1 cellular context compared by ENCODE assay signal in the genomic region with DNA sequence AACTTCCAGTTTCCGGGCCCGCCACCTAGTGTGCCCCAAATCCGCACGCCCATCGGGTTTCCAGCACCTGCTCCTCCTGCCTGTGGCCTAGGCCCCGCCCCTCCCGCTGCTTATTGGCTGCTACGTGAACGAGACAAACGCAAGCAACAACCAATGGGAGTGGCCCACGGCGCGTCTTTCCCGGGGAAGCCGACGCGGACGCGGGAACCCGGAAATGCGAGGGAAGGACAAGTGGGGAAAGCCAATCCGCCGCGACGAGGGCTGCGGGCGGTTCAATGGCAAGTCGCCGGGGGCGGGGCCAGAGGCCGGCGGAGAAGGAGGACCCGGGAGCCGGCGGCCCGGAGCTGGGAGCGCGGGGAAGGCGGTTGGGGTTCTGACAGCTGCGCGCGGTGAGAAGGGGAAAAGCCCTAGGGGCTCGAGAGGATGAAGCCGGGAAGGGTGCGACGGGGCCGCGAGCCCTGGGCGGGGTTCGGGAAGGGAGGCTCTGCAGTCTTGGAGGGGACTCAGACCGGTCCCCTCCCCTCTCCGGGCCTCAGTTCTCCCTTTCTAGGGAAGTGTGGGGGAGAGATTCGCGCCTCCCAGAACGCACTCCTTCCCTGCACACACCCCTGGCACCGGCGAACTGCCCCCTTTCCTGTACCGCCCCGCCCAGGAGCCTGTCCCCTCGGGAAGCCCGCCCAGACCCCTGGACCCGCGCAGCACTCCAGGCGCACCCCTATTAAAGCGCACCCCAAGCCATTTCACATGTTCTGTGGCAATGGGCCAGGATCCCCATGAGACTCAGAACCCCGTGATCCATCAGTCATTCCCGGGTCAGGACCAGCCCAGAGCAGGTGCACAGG.
TF ChIP-seq lines count a peak whose summit lies in the region.

A gene (plus strand): TSS at position 305 of the 842 bp plus-strand sequence. CDS start 1,696 bp downstream, outside the sequence.

TF ChIP-seq in HepG2, 621 proteins besides CTCF, POLR2A, EP300 and RAD21 (continued from another document and continues in another):
- TF ChIP-seq, protein P1, sequence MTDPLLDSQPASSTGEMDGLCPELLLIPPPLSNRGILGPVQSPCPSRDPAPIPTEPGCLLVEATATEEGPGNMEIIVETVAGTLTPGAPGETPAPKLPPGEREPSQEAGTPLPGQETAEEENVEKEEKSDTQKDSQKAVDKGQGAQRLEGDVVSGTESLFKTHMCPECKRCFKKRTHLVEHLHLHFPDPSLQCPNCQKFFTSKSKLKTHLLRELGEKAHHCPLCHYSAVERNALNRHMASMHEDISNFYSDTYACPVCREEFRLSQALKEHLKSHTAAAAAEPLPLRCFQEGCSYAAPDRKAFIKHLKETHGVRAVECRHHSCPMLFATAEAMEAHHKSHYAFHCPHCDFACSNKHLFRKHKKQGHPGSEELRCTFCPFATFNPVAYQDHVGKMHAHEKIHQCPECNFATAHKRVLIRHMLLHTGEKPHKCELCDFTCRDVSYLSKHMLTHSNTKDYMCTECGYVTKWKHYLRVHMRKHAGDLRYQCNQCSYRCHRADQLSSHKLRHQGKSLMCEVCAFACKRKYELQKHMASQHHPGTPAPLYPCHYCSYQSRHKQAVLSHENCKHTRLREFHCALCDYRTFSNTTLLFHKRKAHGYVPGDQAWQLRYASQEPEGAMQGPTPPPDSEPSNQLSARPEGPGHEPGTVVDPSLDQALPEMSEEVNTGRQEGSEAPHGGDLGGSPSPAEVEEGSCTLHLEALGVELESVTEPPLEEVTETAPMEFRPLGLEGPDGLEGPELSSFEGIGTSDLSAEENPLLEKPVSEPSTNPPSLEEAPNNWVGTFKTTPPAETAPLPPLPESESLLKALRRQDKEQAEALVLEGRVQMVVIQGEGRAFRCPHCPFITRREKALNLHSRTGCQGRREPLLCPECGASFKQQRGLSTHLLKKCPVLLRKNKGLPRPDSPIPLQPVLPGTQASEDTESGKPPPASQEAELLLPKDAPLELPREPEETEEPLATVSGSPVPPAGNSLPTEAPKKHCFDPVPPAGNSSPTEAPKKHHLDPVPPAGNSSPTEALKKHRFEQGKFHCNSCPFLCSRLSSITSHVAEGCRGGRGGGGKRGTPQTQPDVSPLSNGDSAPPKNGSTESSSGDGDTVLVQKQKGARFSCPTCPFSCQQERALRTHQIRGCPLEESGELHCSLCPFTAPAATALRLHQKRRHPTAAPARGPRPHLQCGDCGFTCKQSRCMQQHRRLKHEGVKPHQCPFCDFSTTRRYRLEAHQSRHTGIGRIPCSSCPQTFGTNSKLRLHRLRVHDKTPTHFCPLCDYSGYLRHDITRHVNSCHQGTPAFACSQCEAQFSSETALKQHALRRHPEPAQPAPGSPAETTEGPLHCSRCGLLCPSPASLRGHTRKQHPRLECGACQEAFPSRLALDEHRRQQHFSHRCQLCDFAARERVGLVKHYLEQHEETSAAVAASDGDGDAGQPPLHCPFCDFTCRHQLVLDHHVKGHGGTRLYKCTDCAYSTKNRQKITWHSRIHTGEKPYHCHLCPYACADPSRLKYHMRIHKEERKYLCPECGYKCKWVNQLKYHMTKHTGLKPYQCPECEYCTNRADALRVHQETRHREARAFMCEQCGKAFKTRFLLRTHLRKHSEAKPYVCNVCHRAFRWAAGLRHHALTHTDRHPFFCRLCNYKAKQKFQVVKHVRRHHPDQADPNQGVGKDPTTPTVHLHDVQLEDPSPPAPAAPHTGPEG (CRISPR knock-in tag; IDR thresholded peaks at IDR 0.05): no peak
- no peak for TF ChIP-seq ZNF790 (CRISPR knock-in tag; IDR thresholded peaks at IDR 0.05; ENCODE audit: borderline replicate concordance)
- 0 out of 2 replicates have a peak, but pooled peaks have one; percentile 12 for TF ChIP-seq SP5 (CRISPR knock-in tag; IDR thresholded peaks at IDR 0.05; ENCODE audit: borderline replicate concordance, low read depth)
- no peak for TF ChIP-seq PLRG1 (conservative IDR thresholded peaks at IDR 0.05)
- TF ChIP-seq XBP1 (CRISPR knock-in tag; IDR thresholded peaks at IDR 0.05): no peak
- no peak for TF ChIP-seq KAT2B (IDR thresholded peaks at IDR 0.05; ENCODE audit: borderline replicate concordance, low read depth, low read length)
- TF ChIP-seq, protein P2, sequence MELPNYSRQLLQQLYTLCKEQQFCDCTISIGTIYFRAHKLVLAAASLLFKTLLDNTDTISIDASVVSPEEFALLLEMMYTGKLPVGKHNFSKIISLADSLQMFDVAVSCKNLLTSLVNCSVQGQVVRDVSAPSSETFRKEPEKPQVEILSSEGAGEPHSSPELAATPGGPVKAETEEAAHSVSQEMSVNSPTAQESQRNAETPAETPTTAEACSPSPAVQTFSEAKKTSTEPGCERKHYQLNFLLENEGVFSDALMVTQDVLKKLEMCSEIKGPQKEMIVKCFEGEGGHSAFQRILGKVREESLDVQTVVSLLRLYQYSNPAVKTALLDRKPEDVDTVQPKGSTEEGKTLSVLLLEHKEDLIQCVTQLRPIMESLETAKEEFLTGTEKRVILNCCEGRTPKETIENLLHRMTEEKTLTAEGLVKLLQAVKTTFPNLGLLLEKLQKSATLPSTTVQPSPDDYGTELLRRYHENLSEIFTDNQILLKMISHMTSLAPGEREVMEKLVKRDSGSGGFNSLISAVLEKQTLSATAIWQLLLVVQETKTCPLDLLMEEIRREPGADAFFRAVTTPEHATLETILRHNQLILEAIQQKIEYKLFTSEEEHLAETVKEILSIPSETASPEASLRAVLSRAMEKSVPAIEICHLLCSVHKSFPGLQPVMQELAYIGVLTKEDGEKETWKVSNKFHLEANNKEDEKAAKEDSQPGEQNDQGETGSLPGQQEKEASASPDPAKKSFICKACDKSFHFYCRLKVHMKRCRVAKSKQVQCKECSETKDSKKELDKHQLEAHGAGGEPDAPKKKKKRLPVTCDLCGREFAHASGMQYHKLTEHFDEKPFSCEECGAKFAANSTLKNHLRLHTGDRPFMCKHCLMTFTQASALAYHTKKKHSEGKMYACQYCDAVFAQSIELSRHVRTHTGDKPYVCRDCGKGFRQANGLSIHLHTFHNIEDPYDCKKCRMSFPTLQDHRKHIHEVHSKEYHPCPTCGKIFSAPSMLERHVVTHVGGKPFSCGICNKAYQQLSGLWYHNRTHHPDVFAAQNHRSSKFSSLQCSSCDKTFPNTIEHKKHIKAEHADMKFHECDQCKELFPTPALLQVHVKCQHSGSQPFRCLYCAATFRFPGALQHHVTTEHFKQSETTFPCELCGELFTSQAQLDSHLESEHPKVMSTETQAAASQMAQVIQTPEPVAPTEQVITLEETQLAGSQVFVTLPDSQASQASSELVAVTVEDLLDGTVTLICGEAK (IDR thresholded peaks at IDR 0.05): no peak
- TF ChIP-seq, protein P2 (CRISPR knock-in tag; IDR thresholded peaks at IDR 0.05): no peak
- no peak for TF ChIP-seq ZZZ3 (CRISPR knock-in tag; IDR thresholded peaks at IDR 0.05; ENCODE audit: borderline replicate concordance)
- TF ChIP-seq, protein P3, sequence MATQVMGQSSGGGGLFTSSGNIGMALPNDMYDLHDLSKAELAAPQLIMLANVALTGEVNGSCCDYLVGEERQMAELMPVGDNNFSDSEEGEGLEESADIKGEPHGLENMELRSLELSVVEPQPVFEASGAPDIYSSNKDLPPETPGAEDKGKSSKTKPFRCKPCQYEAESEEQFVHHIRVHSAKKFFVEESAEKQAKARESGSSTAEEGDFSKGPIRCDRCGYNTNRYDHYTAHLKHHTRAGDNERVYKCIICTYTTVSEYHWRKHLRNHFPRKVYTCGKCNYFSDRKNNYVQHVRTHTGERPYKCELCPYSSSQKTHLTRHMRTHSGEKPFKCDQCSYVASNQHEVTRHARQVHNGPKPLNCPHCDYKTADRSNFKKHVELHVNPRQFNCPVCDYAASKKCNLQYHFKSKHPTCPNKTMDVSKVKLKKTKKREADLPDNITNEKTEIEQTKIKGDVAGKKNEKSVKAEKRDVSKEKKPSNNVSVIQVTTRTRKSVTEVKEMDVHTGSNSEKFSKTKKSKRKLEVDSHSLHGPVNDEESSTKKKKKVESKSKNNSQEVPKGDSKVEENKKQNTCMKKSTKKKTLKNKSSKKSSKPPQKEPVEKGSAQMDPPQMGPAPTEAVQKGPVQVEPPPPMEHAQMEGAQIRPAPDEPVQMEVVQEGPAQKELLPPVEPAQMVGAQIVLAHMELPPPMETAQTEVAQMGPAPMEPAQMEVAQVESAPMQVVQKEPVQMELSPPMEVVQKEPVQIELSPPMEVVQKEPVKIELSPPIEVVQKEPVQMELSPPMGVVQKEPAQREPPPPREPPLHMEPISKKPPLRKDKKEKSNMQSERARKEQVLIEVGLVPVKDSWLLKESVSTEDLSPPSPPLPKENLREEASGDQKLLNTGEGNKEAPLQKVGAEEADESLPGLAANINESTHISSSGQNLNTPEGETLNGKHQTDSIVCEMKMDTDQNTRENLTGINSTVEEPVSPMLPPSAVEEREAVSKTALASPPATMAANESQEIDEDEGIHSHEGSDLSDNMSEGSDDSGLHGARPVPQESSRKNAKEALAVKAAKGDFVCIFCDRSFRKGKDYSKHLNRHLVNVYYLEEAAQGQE (IDR thresholded peaks at IDR 0.05; ENCODE audit: borderline replicate concordance in 1 of 2, low read depth in 1 of 2, low read length in 2 of 2): no peak
- TF ChIP-seq, protein P4, sequence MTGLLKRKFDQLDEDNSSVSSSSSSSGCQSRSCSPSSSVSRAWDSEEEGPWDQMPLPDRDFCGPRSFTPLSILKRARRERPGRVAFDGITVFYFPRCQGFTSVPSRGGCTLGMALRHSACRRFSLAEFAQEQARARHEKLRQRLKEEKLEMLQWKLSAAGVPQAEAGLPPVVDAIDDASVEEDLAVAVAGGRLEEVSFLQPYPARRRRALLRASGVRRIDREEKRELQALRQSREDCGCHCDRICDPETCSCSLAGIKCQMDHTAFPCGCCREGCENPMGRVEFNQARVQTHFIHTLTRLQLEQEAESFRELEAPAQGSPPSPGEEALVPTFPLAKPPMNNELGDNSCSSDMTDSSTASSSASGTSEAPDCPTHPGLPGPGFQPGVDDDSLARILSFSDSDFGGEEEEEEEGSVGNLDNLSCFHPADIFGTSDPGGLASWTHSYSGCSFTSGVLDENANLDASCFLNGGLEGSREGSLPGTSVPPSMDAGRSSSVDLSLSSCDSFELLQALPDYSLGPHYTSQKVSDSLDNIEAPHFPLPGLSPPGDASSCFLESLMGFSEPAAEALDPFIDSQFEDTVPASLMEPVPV (CRISPR knock-in tag; IDR thresholded peaks at IDR 0.05): no peak
- no peak for TF ChIP-seq ZNF557 (CRISPR knock-in tag; IDR thresholded peaks at IDR 0.05)
- peak; percentile 75; the same call in 1 of the 2 replicates for TF ChIP-seq YEATS2 (CRISPR knock-in tag; IDR thresholded peaks at IDR 0.05; ENCODE audit: borderline replicate concordance)
- TF ChIP-seq, protein P5, sequence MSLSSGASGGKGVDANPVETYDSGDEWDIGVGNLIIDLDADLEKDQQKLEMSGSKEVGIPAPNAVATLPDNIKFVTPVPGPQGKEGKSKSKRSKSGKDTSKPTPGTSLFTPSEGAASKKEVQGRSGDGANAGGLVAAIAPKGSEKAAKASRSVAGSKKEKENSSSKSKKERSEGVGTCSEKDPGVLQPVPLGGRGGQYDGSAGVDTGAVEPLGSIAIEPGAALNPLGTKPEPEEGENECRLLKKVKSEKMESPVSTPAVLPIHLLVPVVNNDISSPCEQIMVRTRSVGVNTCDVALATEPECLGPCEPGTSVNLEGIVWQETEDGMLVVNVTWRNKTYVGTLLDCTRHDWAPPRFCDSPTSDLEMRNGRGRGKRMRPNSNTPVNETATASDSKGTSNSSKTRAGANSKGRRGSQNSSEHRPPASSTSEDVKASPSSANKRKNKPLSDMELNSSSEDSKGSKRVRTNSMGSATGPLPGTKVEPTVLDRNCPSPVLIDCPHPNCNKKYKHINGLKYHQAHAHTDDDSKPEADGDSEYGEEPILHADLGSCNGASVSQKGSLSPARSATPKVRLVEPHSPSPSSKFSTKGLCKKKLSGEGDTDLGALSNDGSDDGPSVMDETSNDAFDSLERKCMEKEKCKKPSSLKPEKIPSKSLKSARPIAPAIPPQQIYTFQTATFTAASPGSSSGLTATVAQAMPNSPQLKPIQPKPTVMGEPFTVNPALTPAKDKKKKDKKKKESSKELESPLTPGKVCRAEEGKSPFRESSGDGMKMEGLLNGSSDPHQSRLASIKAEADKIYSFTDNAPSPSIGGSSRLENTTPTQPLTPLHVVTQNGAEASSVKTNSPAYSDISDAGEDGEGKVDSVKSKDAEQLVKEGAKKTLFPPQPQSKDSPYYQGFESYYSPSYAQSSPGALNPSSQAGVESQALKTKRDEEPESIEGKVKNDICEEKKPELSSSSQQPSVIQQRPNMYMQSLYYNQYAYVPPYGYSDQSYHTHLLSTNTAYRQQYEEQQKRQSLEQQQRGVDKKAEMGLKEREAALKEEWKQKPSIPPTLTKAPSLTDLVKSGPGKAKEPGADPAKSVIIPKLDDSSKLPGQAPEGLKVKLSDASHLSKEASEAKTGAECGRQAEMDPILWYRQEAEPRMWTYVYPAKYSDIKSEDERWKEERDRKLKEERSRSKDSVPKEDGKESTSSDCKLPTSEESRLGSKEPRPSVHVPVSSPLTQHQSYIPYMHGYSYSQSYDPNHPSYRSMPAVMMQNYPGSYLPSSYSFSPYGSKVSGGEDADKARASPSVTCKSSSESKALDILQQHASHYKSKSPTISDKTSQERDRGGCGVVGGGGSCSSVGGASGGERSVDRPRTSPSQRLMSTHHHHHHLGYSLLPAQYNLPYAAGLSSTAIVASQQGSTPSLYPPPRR (CRISPR knock-in tag; IDR thresholded peaks at IDR 0.05; ENCODE audit: borderline replicate concordance): 0 out of 2 replicates have a peak, but pooled peaks have one; percentile 19
- TF ChIP-seq ZSCAN9 (CRISPR knock-in tag; IDR thresholded peaks at IDR 0.05; ENCODE audit: borderline replicate concordance): no peak
- TF ChIP-seq ZNF891 (CRISPR knock-in tag; IDR thresholded peaks at IDR 0.05): peak; percentile 28; the same call in 1 of the 2 replicates
- TF ChIP-seq ONECUT2 (CRISPR knock-in tag; IDR thresholded peaks at IDR 0.05): no peak
- TF ChIP-seq ZNF441 (CRISPR knock-in tag; IDR thresholded peaks at IDR 0.05; ENCODE audit: borderline replicate concordance): no peak
- no peak for TF ChIP-seq ZNF10 (CRISPR knock-in tag; IDR thresholded peaks at IDR 0.05; ENCODE audit: borderline replicate concordance, low read depth)
- TF ChIP-seq ZNF382 (CRISPR knock-in tag; IDR thresholded peaks at IDR 0.05; ENCODE audit: borderline replicate concordance): no peak
- TF ChIP-seq REPIN1 (CRISPR knock-in tag; IDR thresholded peaks at IDR 0.05; ENCODE audit: borderline replicate concordance, low read depth): no peak
